ENCODE assay signal across 24 cellular contexts in genomic region chr5:73117088-73117755, GRCh38. TPM values are rescaled to one million over a fixed set of nuclear protein-coding genes. Genes with fewer than 3 reads are reported as not detected.
"Had no signal": no experiment of that assay in that cellular context is flagged by ENCODE, and none has a peak within 500 bp of the region (broad histone marks: within the 10 kb centered on the region; RNA-seq: fewer than 3 reads in every experiment).

No MANE protein-coding gene starts in this region.

- H3K36me3 Mint-ChIP-seq: activated CD4-positive, alpha-beta memory T cell treated with anti-CD3 and anti-CD28 coated beads for 36 hours; activated CD8-positive, alpha-beta memory T cell treated with anti-CD3 and anti-CD28 coated beads, Interleukin-2, amount 10 ng/mL, durations not matched to agents 7 days and 5 days; activated naive CD4-positive, alpha-beta T cell treated with anti-CD3 and anti-CD28 coated beads, Interleukin-2, amount 10 ng/mL, durations not matched to agents 7 days and 5 days had no signal

- DNase-seq: activated CD4-positive, alpha-beta memory T cell treated with anti-CD3 and anti-CD28 coated beads for 36 hours; activated CD4-positive, alpha-beta T cell treated with anti-CD3 and anti-CD28 coated beads for 36 hours; activated CD8-positive, alpha-beta memory T cell treated with anti-CD3 and anti-CD28 coated beads, Interleukin-2, amount 10 ng/mL, durations not matched to agents 7 days and 5 days; activated naive CD4-positive, alpha-beta T cell treated with anti-CD3 and anti-CD28 coated beads, Interleukin-2, amount 10 ng/mL, durations not matched to agents 7 days and 5 days; activated T-cell treated with anti-CD3 and anti-CD28 coated beads, Interleukin-2, amount 50 U/mL, for 1 hour; hippocampal formation; left lung; mucosa of descending colon; nucleus accumbens; stimulated activated CD4-positive, alpha-beta T cell treated with anti-CD3 and anti-CD28 coated beads, Interleukin-4, amount 100 ng/mL, for 4 hours; stimulated activated CD8-positive, alpha-beta memory T cell treated with anti-CD3 and anti-CD28 coated beads, Interleukin-4, amount 100 ng/mL, for 48 hours; stimulated activated naive CD4-positive, alpha-beta T cell treated with Interleukin-2 at 50 U/mL for 16 hours; upper lobe of left lung had no signal

- H3K4me3 ChIP-seq: cardiac muscle cell, left lung, mucosa of descending colon, right atrium auricular region, skin epidermis, upper lobe of left lung had no signal

- H3K9me3 ChIP-seq: left lung, mucosa of descending colon, right atrium auricular region had no signal

- H3K4me3 Mint-ChIP-seq: activated CD4-positive, alpha-beta memory T cell treated with anti-CD3 and anti-CD28 coated beads for 36 hours; activated CD4-positive, alpha-beta T cell treated with anti-CD3 and anti-CD28 coated beads for 36 hours; activated CD8-positive, alpha-beta memory T cell treated with anti-CD3 and anti-CD28 coated beads, Interleukin-2, amount 10 ng/mL, durations not matched to agents 7 days and 5 days; activated naive CD4-positive, alpha-beta T cell treated with anti-CD3 and anti-CD28 coated beads, Interleukin-2, amount 10 ng/mL, durations not matched to agents 7 days and 5 days; natural killer cell treated with Interleukin-12 subunit alpha and Interleukin-12 subunit beta and Interleukin-15 and Interleukin-18, amount 100 ng/mL, for 72 hours had no signal

- H3K36me3 ChIP-seq: cardiac muscle cell, left lung, right atrium auricular region, upper lobe of left lung had no signal

- ATAC-seq: activated CD4-positive, alpha-beta T cell treated with anti-CD3 and anti-CD28 coated beads for 36 hours; activated CD8-positive, alpha-beta memory T cell treated with anti-CD3 and anti-CD28 coated beads, Interleukin-2, amount 10 ng/mL, durations not matched to agents 7 days and 5 days; left lung; mucosa of descending colon; natural killer cell treated with Interleukin-12 subunit alpha and Interleukin-12 subunit beta and Interleukin-15 and Interleukin-18, amount 100 ng/mL, for 72 hours had no signal

- H3K27ac Mint-ChIP-seq: activated CD4-positive, alpha-beta memory T cell treated with anti-CD3 and anti-CD28 coated beads for 36 hours; activated CD4-positive, alpha-beta T cell treated with anti-CD3 and anti-CD28 coated beads for 36 hours; activated CD8-positive, alpha-beta memory T cell treated with anti-CD3 and anti-CD28 coated beads, Interleukin-2, amount 10 ng/mL, durations not matched to agents 7 days and 5 days; activated naive CD4-positive, alpha-beta T cell treated with anti-CD3 and anti-CD28 coated beads, Interleukin-2, amount 10 ng/mL, durations not matched to agents 7 days and 5 days; activated T-helper 2 cell treated with anti-CD3 and anti-CD28 coated beads, Interferon-gamma antibody, Interleukin-2, Interleukin-4, amounts not matched to agents 10 μg/mL and 5 μg/mL and 100 μg/mL, durations not matched to agents 14 hours and 24 hours and 36 hours; natural killer cell treated with Interleukin-12 subunit alpha and Interleukin-12 subunit beta and Interleukin-15 and Interleukin-18, amount 100 ng/mL, for 72 hours; progenitor cell of endocrine pancreas had no signal

- H3K27ac ChIP-seq: cardiac muscle cell, left lung, right atrium auricular region, skin epidermis, upper lobe of left lung had no signal

- FAIRE-seq: endometrium had no signal

- H3K27me3 ChIP-seq: right atrium auricular region had no signal

RNA-seq across cellular contexts. Expression of gene TMEM171, which starts 3.2 kb away (rescaled TPM):
- total RNA-seq: activated CD4-positive, alpha-beta memory T cell treated with anti-CD3 and anti-CD28 coated beads for 36 hours; activated CD4-positive, alpha-beta T cell treated with anti-CD3 and anti-CD28 coated beads for 36 hours; activated CD8-positive, alpha-beta memory T cell treated with anti-CD3 and anti-CD28 coated beads, Interleukin-2, amount 10 ng/mL, durations not matched to agents 7 days and 5 days; activated T-helper 2 cell treated with anti-CD3 and anti-CD28 coated beads, Interferon-gamma antibody, Interleukin-2, Interleukin-4, amounts not matched to agents 10 μg/mL and 5 μg/mL and 100 μg/mL, durations not matched to agents 14 hours and 24 hours and 36 hours; cardiac muscle cell had no signal
- polyA plus RNA-seq: cardiac muscle cell had no signal

RNA-seq across cellular contexts. Expression of gene TMEM174, which starts 55.8 kb away (rescaled TPM):
- total RNA-seq: activated CD4-positive, alpha-beta memory T cell treated with anti-CD3 and anti-CD28 coated beads for 36 hours; activated CD4-positive, alpha-beta T cell treated with anti-CD3 and anti-CD28 coated beads for 36 hours; activated CD8-positive, alpha-beta memory T cell treated with anti-CD3 and anti-CD28 coated beads, Interleukin-2, amount 10 ng/mL, durations not matched to agents 7 days and 5 days; activated T-helper 2 cell treated with anti-CD3 and anti-CD28 coated beads, Interferon-gamma antibody, Interleukin-2, Interleukin-4, amounts not matched to agents 10 μg/mL and 5 μg/mL and 100 μg/mL, durations not matched to agents 14 hours and 24 hours and 36 hours; cardiac muscle cell; glomerular endothelial cell; left lung; mucosa of descending colon; natural killer cell treated with Interleukin-12 subunit alpha and Interleukin-12 subunit beta and Interleukin-15 and Interleukin-18, amount 100 ng/mL, for 72 hours; progenitor cell of endocrine pancreas; right atrium auricular region; upper lobe of left lung had no signal
- polyA plus RNA-seq: adipose tissue, cardiac muscle cell, esophagus, keratinocyte had no signal
